6 cellular contexts compared by ENCODE assay signal in the genomic region with DNA sequence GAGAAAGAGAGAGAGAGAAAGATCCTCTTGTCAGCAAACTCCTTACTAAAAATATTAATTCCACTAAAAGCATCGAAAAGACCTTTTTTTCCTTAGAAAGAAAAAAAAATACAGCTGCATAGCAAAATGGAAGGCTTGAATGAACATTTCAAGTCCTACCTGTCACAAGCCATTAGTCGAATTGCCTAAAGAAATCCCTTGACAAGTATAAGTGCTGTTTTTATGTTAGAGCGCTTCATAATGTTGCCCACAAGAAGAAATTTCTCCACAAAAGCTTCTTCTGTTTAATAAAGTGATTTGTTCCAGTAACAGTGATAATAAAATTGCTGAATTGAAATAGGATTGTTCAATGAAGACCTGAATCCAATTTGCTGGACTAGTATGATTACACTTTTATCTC.
"Had no signal": no experiment of that assay in that cellular context is flagged by ENCODE, and none has a peak within 500 bp of the region (broad histone marks: within the 10 kb centered on the region; RNA-seq: fewer than 3 reads in every experiment).

No MANE protein-coding gene starts in this region.

- FAIRE-seq: HTR-8/SVneo, K562 had no signal

- H3K27ac ChIP-seq: HL-60 had no signal

- H3K4me3 ChIP-seq: K562 had no signal

- DNase-seq: IMR-90, KBM-7, KG1 had no signal

- ATAC-seq: K562 had no signal
